21 cellular contexts compared by ENCODE assay signal in the genomic region with DNA sequence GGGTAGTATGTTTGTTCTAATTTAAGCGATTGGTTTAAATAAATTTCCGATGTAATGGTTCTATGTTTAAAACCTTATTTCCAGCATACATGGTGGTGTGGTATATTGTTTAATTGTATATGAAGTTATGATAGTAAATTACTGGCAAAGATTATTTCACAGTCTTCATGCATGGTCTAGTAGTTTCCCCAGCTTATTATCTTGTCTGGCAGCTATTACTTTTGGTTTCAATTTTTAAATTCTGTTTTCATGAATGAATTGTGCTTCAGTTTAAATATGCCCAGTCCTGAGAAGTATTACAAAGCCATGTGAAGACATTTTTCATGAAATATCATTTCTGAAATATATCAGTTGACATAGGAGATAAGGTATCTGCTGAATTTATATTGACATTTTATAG. TPM values are rescaled to one million over a fixed set of nuclear protein-coding genes. Genes with fewer than 3 reads are reported as not detected.
A peak's percentile ranks its signal among the peaks of the same experiment; 100 is the strongest.
DNase-seq lines count a peak whose midpoint lies in the region; ATAC-seq, FAIRE-seq and TF ChIP-seq lines count a peak whose summit lies in the region.
"Had no signal": no experiment of that assay in that cellular context is flagged by ENCODE, and none has a peak within 500 bp of the region (broad histone marks: within the 10 kb centered on the region; RNA-seq: fewer than 3 reads in every experiment).

No MANE protein-coding gene starts in this region.

- TF ChIP-seq CTCF in GM12878 (IDR thresholded peaks at IDR 0.05 in 2 of 3, conservative IDR thresholded peaks at IDR 0.05 in 1 of 3; ENCODE audit: control insufficient read depth in 2 of 3, extremely low read depth in 1 of 3, insufficient read depth in 1 of 3, low read depth in 3 of 3, low read length in 3 of 3): no peak

- FAIRE-seq in GM12878 (lab: Jason Lieb, UNC): no peak
- FAIRE-seq: A549 had no signal

- no peaks in the 10 kb centered on the region for H3K4me1 ChIP-seq in GM12878 (ENCODE audit: control insufficient read depth, insufficient read depth, low read length)
- H3K4me1 ChIP-seq: Peyer's patch had no signal

- H3K27ac ChIP-seq in GM12878 (ENCODE audit: control insufficient read depth, insufficient read depth): no peak overlapping the region
- H3K27ac ChIP-seq: A549, Peyer's patch had no signal

- H3K27ac Mint-ChIP-seq in naive thymus-derived CD8-positive, alpha-beta T cell: peak overlapping the region in 1 of 10 donors; percentile 29
- H3K27ac Mint-ChIP-seq: B cell, CD14-positive monocyte, GM23338 had no signal

- in situ Hi-C loops in GM12878 (cut with MboI): no loop called here

- intact Hi-C loops in GM12878 (cut with micrococcal nuclease; ENCODE audit: unreplicated experiment): no loop called here

- no peak overlapping the region for H3K9ac ChIP-seq in GM12878 (ENCODE audit: control insufficient read depth, insufficient read depth, low read length)

- BruUV-seq in GM12878 (replicated peaks; lab: Mats Ljungman, UMichigan): no TSS peak

- no peak overlapping the region for H3K4me3 Mint-ChIP-seq in naive thymus-derived CD8-positive, alpha-beta T cell
- H3K4me3 Mint-ChIP-seq: B cell, CD14-positive monocyte, GM23338 had no signal

- no peaks in the 10 kb centered on the region for H3K9me3 Mint-ChIP-seq in naive thymus-derived CD8-positive, alpha-beta T cell
- H3K9me3 Mint-ChIP-seq: CD14-positive monocyte, GM23338 had no signal

- H3K4me1 Mint-ChIP-seq in naive thymus-derived CD8-positive, alpha-beta T cell: peaks cover 9 to 36% (median 23%) of the 10 kb centered on the region in 4 donors

- no peak for TF ChIP-seq RAD21 in GM12878 (IDR thresholded peaks at IDR 0.05; ENCODE audit: insufficient read depth, low read depth, low read length)

- no peak for DNase-seq in GM12878 (ENCODE audit: low read depth, low spot score)
- DNase-seq in naive thymus-derived CD8-positive, alpha-beta T cell: no peak
- DNase-seq: EL, GF-D8, Kasumi-1, NCI-H1694 treated with DMSO at 0.1 percent for 48 hours, NCI-H2081 treated with DMSO at 0.1 percent for 48 hours, NCI-H2171 treated with DMSO at 0.1 percent for 48 hours, NCI-H524 treated with DMSO at 0.1 percent for 48 hours, Peyer's patch had no signal

- WGBS in GM12878 (ENCODE audit: insufficient coverage, insufficient replicate concordance, low lambda C conversion rate, missing lambda C conversion rate): 68% methylated on average over 2 of the region's 2 CpGs

- H3K27me3 ChIP-seq in GM12878 (replicated peaks in 1 of 2; ENCODE audit: control insufficient read depth in 2 of 2, insufficient read depth in 2 of 2, low read length in 1 of 2): no peaks in the 10 kb centered on the region
- H3K27me3 ChIP-seq: Peyer's patch had no signal

- peaks cover 5% of the 10 kb centered on the region for H3K79me2 ChIP-seq in GM12878 (ENCODE audit: control insufficient read depth, insufficient read depth, low read length)

- SMC1A ChIA-PET in GM12878 (lab: Charles Lee; ENCODE audit: uncharacterized antibody, unreplicated experiment): no interaction called here

- H3K4me2 ChIP-seq in GM12878 (ENCODE audit: control insufficient read depth, insufficient read depth): no peak overlapping the region
- H3K4me2 ChIP-seq: A549, GM23338 had no signal

- H3K36me3 Mint-ChIP-seq in naive thymus-derived CD8-positive, alpha-beta T cell: peaks cover 4 to 81% (median 10%) of the 10 kb centered on the region in 3 donors

- H3K4me3 ChIP-seq in GM12878: no peak overlapping the region
- H3K4me3 ChIP-seq: A549, GM23338, HAP-1, Peyer's patch had no signal

- H3K36me3 ChIP-seq in GM12878 (ENCODE audit: control insufficient read depth in 2 of 2, insufficient read depth in 2 of 2, low read length in 1 of 2): no peaks in the 10 kb centered on the region

- no peaks in the 10 kb centered on the region for H3K27me3 Mint-ChIP-seq in naive thymus-derived CD8-positive, alpha-beta T cell
- H3K27me3 Mint-ChIP-seq: B cell had no signal

- no peak for TF ChIP-seq EP300 in GM12878 (IDR thresholded peaks at IDR 0.05; ENCODE audit: borderline replicate concordance in 1 of 2, control insufficient read depth in 1 of 2, low read depth in 2 of 2, low read length in 2 of 2)

- no peaks in the 10 kb centered on the region for H4K20me1 ChIP-seq in GM12878 (ENCODE audit: control insufficient read depth, insufficient read depth)

- H3K9me3 ChIP-seq in GM12878 (replicated peaks; ENCODE audit: control insufficient read depth, insufficient read depth, low read length): no peaks in the 10 kb centered on the region
- H3K9me3 ChIP-seq: A549, HAP-1, Peyer's patch had no signal

- POLR2A ChIA-PET in GM12878 (lab: Charles Lee): no interaction called here
- POLR2A ChIA-PET in naive thymus-derived CD8-positive, alpha-beta T cell (lab: Charles Lee): no interaction called here

- CTCF ChIA-PET in GM12878 (lab: Yijun Ruan, JAX): no interaction called here

- no peak for TF ChIP-seq POLR2A in GM12878 (IDR thresholded peaks at IDR 0.05; ENCODE audit: low read depth, low read length)

- H2AFZ ChIP-seq in GM12878 (ENCODE audit: control insufficient read depth, low read depth, low read length): no peak overlapping the region
- H2AFZ ChIP-seq: GM23338 had no signal

- RAD21 ChIA-PET in GM12878 (lab: Charles Lee; ENCODE audit: unreplicated experiment): no interaction called here

- ATAC-seq in GM18502 (IDR thresholded peaks at IDR 0.05; ENCODE audit: poor library complexity, unreplicated experiment) (peak; percentile 63), GM18870 (IDR thresholded peaks at IDR 0.05; ENCODE audit: unreplicated experiment) (peak; percentile 72), GM21723 (IDR thresholded peaks at IDR 0.05; ENCODE audit: unreplicated experiment) (peak; percentile 54), GM12878 (peak; percentile 64), HG03457 (IDR thresholded peaks at IDR 0.05; ENCODE audit: unreplicated experiment) (no peak), GM18517 (IDR thresholded peaks at IDR 0.05; ENCODE audit: unreplicated experiment) (no peak)
- ATAC-seq in naive thymus-derived CD8-positive, alpha-beta T cell: no peak
- ATAC-seq: A549, GM23338, SK-N-SH treated with all-trans-retinoic acid at 6 μM for 48 hours had no signal

TF ChIP-seq in GM12878, 131 proteins besides CTCF, POLR2A, EP300 and RAD21:
- TF ChIP-seq FOXM1 (IDR thresholded peaks at IDR 0.05; ENCODE audit: low read depth, low read length): no peak
- no peak for TF ChIP-seq KLF5 (IDR thresholded peaks at IDR 0.05; ENCODE audit: partially characterized antibody)
- TF ChIP-seq, protein P1, sequence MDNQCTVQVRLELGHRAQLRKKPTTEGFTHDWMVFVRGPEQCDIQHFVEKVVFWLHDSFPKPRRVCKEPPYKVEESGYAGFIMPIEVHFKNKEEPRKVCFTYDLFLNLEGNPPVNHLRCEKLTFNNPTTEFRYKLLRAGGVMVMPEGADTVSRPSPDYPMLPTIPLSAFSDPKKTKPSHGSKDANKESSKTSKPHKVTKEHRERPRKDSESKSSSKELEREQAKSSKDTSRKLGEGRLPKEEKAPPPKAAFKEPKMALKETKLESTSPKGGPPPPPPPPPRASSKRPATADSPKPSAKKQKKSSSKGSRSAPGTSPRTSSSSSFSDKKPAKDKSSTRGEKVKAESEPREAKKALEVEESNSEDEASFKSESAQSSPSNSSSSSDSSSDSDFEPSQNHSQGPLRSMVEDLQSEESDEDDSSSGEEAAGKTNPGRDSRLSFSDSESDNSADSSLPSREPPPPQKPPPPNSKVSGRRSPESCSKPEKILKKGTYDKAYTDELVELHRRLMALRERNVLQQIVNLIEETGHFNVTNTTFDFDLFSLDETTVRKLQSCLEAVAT (IDR thresholded peaks at IDR 0.05): no peak
- no peak for TF ChIP-seq IKZF2 (IDR thresholded peaks at IDR 0.05)
- TF ChIP-seq EGR1 (IDR thresholded peaks at IDR 0.05; ENCODE audit: borderline replicate concordance in 1 of 2, low read depth in 2 of 2, low read length in 2 of 2): no peak
- TF ChIP-seq NR2C1 (IDR thresholded peaks at IDR 0.05): no peak
- TF ChIP-seq IKZF1 (conservative IDR thresholded peaks at IDR 0.05): no peak
- TF ChIP-seq ZNF207 (IDR thresholded peaks at IDR 0.05; ENCODE audit: borderline replicate concordance): no peak
TF ChIP-seq in GM12878: peak in this region for 0.

RNA-seq across cellular contexts. Expression of gene ALG13, which starts 6.3 kb away (rescaled TPM):
- 355 and 382 TPM in 2 replicates for total RNA-seq in GM12878 (2013; cell fraction: nucleolus; rRNA removed)
- 45.0 and 47.8 TPM in 2 replicates for total RNA-seq in GM12878 (2014; rRNA removed)
- total RNA-seq in GM12878 (2014; rRNA removed; fragmentation: Illumina TruSeq; extraction: Trizol): 44.3 and 46.0 TPM in 2 replicates
- total RNA-seq in GM12878 (2021): 30.5 and 32.9 TPM in 2 replicates
- polyA plus RNA-seq in GM12878 (2011; ENCODE audit: low read depth): 59.2 TPM
- polyA plus RNA-seq in GM12878 (2011; rRNA removed): 119 and 133 TPM in 2 replicates
- 73.9 and 98.3 TPM in 2 replicates for polyA plus RNA-seq in GM12878 (2011; cell fraction: cytosol; rRNA removed)
- polyA plus RNA-seq in GM12878 (2011; cell fraction: nucleus; rRNA removed): 170 and 199 TPM in 2 replicates
- polyA plus RNA-seq in GM12878 (2012): 34.3 and 34.7 TPM in 2 replicates
- 86.4 and 117 TPM in 2 replicates for polyA plus RNA-seq in GM12878 (2014; fragmentation: Illumina TruSeq; extraction: Trizol)
- polyA plus RNA-seq in GM12878 (2014; fragmentation: Nextera tagmentation; extraction: Ambion mirVana): 10 to 100 TPM; 52.2 to 54.1 TPM
- polyA plus RNA-seq in GM12878 (2014; rRNA removed): 50.4 and 57.5 TPM in 2 replicates
- 10 to 100 TPM; 46.3 to 51.9 TPM for polyA plus RNA-seq in GM12878 (2016; fragmentation: Nextera tagmentation; extraction: Ambion mirVana)
- polyA minus RNA-seq in GM12878 (2011; rRNA and poly(A)+ RNA removed): 123 and 163 TPM in 2 replicates
- 22.2 and 39.2 TPM in 2 replicates for polyA minus RNA-seq in GM12878 (2011; cell fraction: cytosol; rRNA and poly(A)+ RNA removed)
- 169 and 268 TPM in 2 replicates for polyA minus RNA-seq in GM12878 (2011; cell fraction: nucleus; rRNA and poly(A)+ RNA removed)
- 100 to 1,000 TPM in 1 of 2 experiments, 10 to 100 TPM in 1; 94.6 to 110 TPM for total RNA-seq in naive thymus-derived CD8-positive, alpha-beta T cell
- 10 to 100 TPM; 40.6 to 51.4 (median 49.5) TPM for polyA plus RNA-seq in naive thymus-derived CD8-positive, alpha-beta T cell

Comparison
In these comparisons a context has a peak if more than half of its experiments do, and no peak if none do; other contexts are left out.
1. ATAC-seq: peak in GM18502 (single experiment), GM18870 (single experiment), GM21723 (single experiment) and GM12878 (single experiment); none in naive thymus-derived CD8-positive, alpha-beta T cell (0 of 2), HG03457 (single experiment) and GM18517 (single experiment).